ENCODE assay signal across 16 cellular contexts in the genomic region with DNA sequence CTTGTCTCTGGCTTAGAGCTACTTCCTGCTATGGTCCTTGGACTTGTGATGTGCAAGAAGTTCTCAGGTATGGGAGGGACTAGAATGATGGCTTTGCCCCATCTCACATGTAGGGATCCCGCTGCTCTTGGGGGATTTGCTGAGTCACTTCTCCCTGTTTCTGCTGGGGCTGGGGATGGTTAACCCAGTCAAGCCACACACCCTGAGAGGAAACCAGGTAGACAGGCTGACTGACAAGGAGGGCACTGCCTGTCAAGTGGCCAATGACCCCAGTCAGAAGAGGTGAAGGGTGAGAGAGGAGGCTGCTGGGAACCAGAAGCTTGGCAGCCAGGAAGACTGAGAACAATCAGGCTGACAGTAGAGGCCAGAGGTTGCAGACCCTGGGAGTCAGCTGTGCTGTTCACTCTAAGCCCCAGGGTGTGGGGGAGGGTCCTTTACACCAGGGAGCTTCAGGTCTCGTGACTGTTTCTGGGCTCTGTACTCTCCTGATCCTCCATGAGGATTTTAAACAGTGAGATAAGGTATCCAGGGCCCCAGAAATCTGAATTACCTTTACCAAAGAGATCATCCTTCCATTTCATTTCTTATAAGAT.
"Had no signal": no experiment of that assay in that cellular context is flagged by ENCODE, and none has a peak within 500 bp of the region (broad histone marks: within the 10 kb centered on the region; RNA-seq: fewer than 3 reads in every experiment).

No MANE protein-coding gene starts in this region.

- H3K27me3 Mint-ChIP-seq: central memory CD8-positive, alpha-beta T cell had no signal

- DNase-seq: activated CD4-positive, alpha-beta T cell treated with anti-CD3 and anti-CD28 coated beads for 48 hours; activated effector memory CD4-positive, alpha-beta T cell treated with Interleukin-2 at 50 U/mL for 16 hours; activated T-cell treated with anti-CD3 and anti-CD28 coated beads, Interleukin-2, amount 50 U/mL, for 24 hours; amygdala; hypothalamus; immature natural killer cell; natural killer cell; psoas muscle; spleen; stimulated activated naive B cell treated with anti-CD40 and anti-IgM and Interleukin-4, amounts not matched to agents 10 μg/mL and 1 μg/mL and 100 μg/mL, for 72 hours had no signal

- H3K9me3 ChIP-seq: esophagus muscularis mucosa, psoas muscle, spleen, tibial nerve had no signal

- H3K36me3 ChIP-seq: esophagus muscularis mucosa, spleen, tibial nerve had no signal

- H3K4me3 ChIP-seq: esophagus muscularis mucosa, psoas muscle, spleen, tibial nerve had no signal

- H3K27me3 ChIP-seq: spleen, tibial nerve had no signal

- H3K9me3 Mint-ChIP-seq: activated naive CD4-positive, alpha-beta T cell treated with anti-CD3 and anti-CD28 coated beads, Interleukin-2, amount 50 U/mL, for 72 hours; activated T-cell treated with anti-CD3 and anti-CD28 coated beads, Interleukin-2, amount 50 U/mL, for 24 hours; central memory CD8-positive, alpha-beta T cell; immature natural killer cell; natural killer cell; stimulated activated naive B cell treated with anti-CD40 and anti-IgM and Interleukin-4, amounts not matched to agents 10 μg/mL and 1 μg/mL and 100 μg/mL, for 72 hours had no signal

- H3K27ac ChIP-seq: esophagus muscularis mucosa, psoas muscle, spleen, tibial nerve, VCaP had no signal

- H3K36me3 Mint-ChIP-seq: activated naive CD4-positive, alpha-beta T cell treated with anti-CD3 and anti-CD28 coated beads, Interleukin-2, amount 50 U/mL, for 72 hours; brain; natural killer cell; stimulated activated naive B cell treated with anti-CD40 and anti-IgM and Interleukin-4, amounts not matched to agents 10 μg/mL and 1 μg/mL and 100 μg/mL, for 72 hours had no signal

- H3K27ac Mint-ChIP-seq: activated T-cell treated with anti-CD3 and anti-CD28 coated beads, Interleukin-2, amount 50 U/mL, for 24 hours; brain; immature natural killer cell; stimulated activated naive B cell treated with anti-CD40 and anti-IgM and Interleukin-4, amounts not matched to agents 10 μg/mL and 1 μg/mL and 100 μg/mL, for 72 hours had no signal

- H3K4me3 Mint-ChIP-seq: activated T-cell treated with anti-CD3 and anti-CD28 coated beads, Interleukin-2, amount 50 U/mL, for 24 hours; central memory CD8-positive, alpha-beta T cell; immature natural killer cell; natural killer cell; stimulated activated naive B cell treated with anti-CD40 and anti-IgM and Interleukin-4, amounts not matched to agents 10 μg/mL and 1 μg/mL and 100 μg/mL, for 72 hours had no signal
